ENCODE assay signal across 21 cellular contexts in genomic region chr2:108376774-108377173, GRCh38. TPM values are rescaled to one million over a fixed set of nuclear protein-coding genes. Genes with fewer than 3 reads are reported as not detected.
DNase-seq lines count a peak whose midpoint lies in the region; ATAC-seq and TF ChIP-seq lines count a peak whose summit lies in the region.
"Had no signal": no experiment of that assay in that cellular context is flagged by ENCODE, and none has a peak within 500 bp of the region (broad histone marks: within the 10 kb centered on the region; RNA-seq: fewer than 3 reads in every experiment).

No MANE protein-coding gene starts in this region.

- H3K4me3 Mint-ChIP-seq in brain: peak overlapping the region; percentile 77 to 90 (median 85)
- H3K4me3 Mint-ChIP-seq: activated CD4-positive, alpha-beta memory T cell treated with anti-CD3 and anti-CD28 coated beads for 36 hours; dendritic cell treated with granulocyte-macrophage colony-stimulating factor and Interleukin-4, amounts not matched to agents 40 ng/mL and 50 ng/mL, for 4 days; IgD-negative memory B cell; stimulated activated naive CD8-positive, alpha-beta T cell treated with anti-CD3 and anti-CD28 coated beads, Interleukin-15, Interleukin-2, amounts not matched to agents 100 ng/mL and 50 ng/mL, for 24 hours had no signal

- 0 out of 2 replicates have a peak overlapping the region, but pooled peaks have one; percentile 20 for H2AFZ ChIP-seq in GM23248

- no peaks in the 10 kb centered on the region for H3K27me3 ChIP-seq in GM23248 (replicated peaks; ENCODE audit: insufficient read depth)
- H3K27me3 ChIP-seq in gastrocnemius medialis: no peaks in the 10 kb centered on the region
- H3K27me3 ChIP-seq in dorsolateral prefrontal cortex: no peaks in the 10 kb centered on the region

- H3K4me1 ChIP-seq in GM23248 (ENCODE audit: insufficient read depth) (no peaks in the 10 kb centered on the region), gastrocnemius medialis (no peaks in the 10 kb centered on the region)

- WGBS in GM23248 (ENCODE audit: low coverage in 1 of 2, low lambda C conversion rate in 2 of 2, missing lambda C conversion rate in 2 of 2), 2 experiments: 88 to 96% methylated on average over 4 of the region's 4 CpGs

- H3K9me3 ChIP-seq in GM23248 (ENCODE audit: low read depth): no peaks in the 10 kb centered on the region
- no peaks in the 10 kb centered on the region for H3K9me3 ChIP-seq in gastrocnemius medialis

- no peak for TF ChIP-seq POLR2A in gastrocnemius medialis (IDR thresholded peaks at IDR 0.05)

- no peak overlapping the region for H3K27ac ChIP-seq in GM23248
- peak overlapping the region; percentile 64 to 71 (median 69) for H3K27ac ChIP-seq in gastrocnemius medialis
- H3K27ac ChIP-seq in dorsolateral prefrontal cortex: peak overlapping the region in 26 of 59 donors; percentile 8 to 84 (median 62)
- H3K27ac ChIP-seq: epithelial cell of prostate, HL-60 had no signal

- H4K20me1 ChIP-seq in GM23248 (ENCODE audit: insufficient read depth): no peaks in the 10 kb centered on the region

- no peaks in the 10 kb centered on the region for H3K36me3 ChIP-seq in GM23248 (ENCODE audit: low read depth)
- no peaks in the 10 kb centered on the region for H3K36me3 ChIP-seq in gastrocnemius medialis

- no peaks in the 10 kb centered on the region for H3F3A ChIP-seq in GM23248 (ENCODE audit: insufficient read depth)

- no peak overlapping the region for H3K4me2 ChIP-seq in GM23248 (ENCODE audit: unreplicated experiment)

- H3K27me3 Mint-ChIP-seq in brain: no peaks in the 10 kb centered on the region
- H3K27me3 Mint-ChIP-seq: dendritic cell treated with granulocyte-macrophage colony-stimulating factor and Interleukin-4, amounts not matched to agents 40 ng/mL and 50 ng/mL, for 4 days; stimulated activated naive CD8-positive, alpha-beta T cell treated with anti-CD3 and anti-CD28 coated beads, Interleukin-15, Interleukin-2, amounts not matched to agents 100 ng/mL and 50 ng/mL, for 24 hours had no signal

- no peaks in the 10 kb centered on the region for H3K79me2 ChIP-seq in GM23248 (ENCODE audit: insufficient read depth)

- H3K9me2 ChIP-seq in GM23248 (ENCODE audit: insufficient read depth): no peaks in the 10 kb centered on the region

- H3K4me3 ChIP-seq in GM23248: no peak overlapping the region
- no peak overlapping the region for H3K4me3 ChIP-seq in gastrocnemius medialis
- H3K4me3 ChIP-seq in dorsolateral prefrontal cortex: peak overlapping the region in 7 of 59 donors; percentile 42 to 64 (median 57)

- H3K36me3 Mint-ChIP-seq in brain: peaks cover 11% of the 10 kb centered on the region
- H3K36me3 Mint-ChIP-seq: activated CD4-positive, alpha-beta memory T cell treated with anti-CD3 and anti-CD28 coated beads for 36 hours; CD14-positive monocyte; IgD-negative memory B cell had no signal

- intact Hi-C loops in gastrocnemius medialis (cut with DNase I; ENCODE audit: low total_unique reads) (no loop called here), dorsolateral prefrontal cortex (cut with DNase I) (no loop called here)

- TF ChIP-seq CTCF in brain (conservative IDR thresholded peaks at IDR 0.05): no peak
- no peak for TF ChIP-seq CTCF in gastrocnemius medialis (IDR thresholded peaks at IDR 0.05 in 4 of 5, conservative IDR thresholded peaks at IDR 0.05 in 1 of 5)
- no peak for TF ChIP-seq CTCF in dorsolateral prefrontal cortex (IDR thresholded peaks at IDR 0.05 in 54 of 56, conservative IDR thresholded peaks at IDR 0.05 in 2 of 56; ENCODE audit: low read depth in 1 of 56, partially characterized antibody in 56 of 56)

- H3K4me1 Mint-ChIP-seq in brain: peaks cover 52% of the 10 kb centered on the region
- H3K4me1 Mint-ChIP-seq: IgD-negative memory B cell had no signal

- no peaks in the 10 kb centered on the region for H3K9me3 Mint-ChIP-seq in brain
- H3K9me3 Mint-ChIP-seq: activated CD4-positive, alpha-beta memory T cell treated with anti-CD3 and anti-CD28 coated beads for 36 hours; dendritic cell treated with granulocyte-macrophage colony-stimulating factor and Interleukin-4, amounts not matched to agents 40 ng/mL and 50 ng/mL, for 4 days; IgD-negative memory B cell; stimulated activated naive CD8-positive, alpha-beta T cell treated with anti-CD3 and anti-CD28 coated beads, Interleukin-15, Interleukin-2, amounts not matched to agents 100 ng/mL and 50 ng/mL, for 24 hours had no signal

- ATAC-seq in gastrocnemius medialis: no peak

- H3K9ac ChIP-seq in GM23248: no peak overlapping the region

- H3K27ac Mint-ChIP-seq in brain: peak overlapping the region; percentile 22 to 95 (median 89)
- H3K27ac Mint-ChIP-seq: activated CD4-positive, alpha-beta memory T cell treated with anti-CD3 and anti-CD28 coated beads for 36 hours; dendritic cell treated with granulocyte-macrophage colony-stimulating factor and Interleukin-4, amounts not matched to agents 40 ng/mL and 50 ng/mL, for 4 days; IgD-negative memory B cell; stimulated activated naive CD8-positive, alpha-beta T cell treated with anti-CD3 and anti-CD28 coated beads, Interleukin-15, Interleukin-2, amounts not matched to agents 100 ng/mL and 50 ng/mL, for 24 hours had no signal

- DNase-seq in GM23248 (no peak), medulla oblongata (ENCODE audit: extremely low spot score) (peak; percentile 3), gastrocnemius medialis (no peak), SK-N-DZ (ENCODE audit: low spot score) (no peak), dorsolateral prefrontal cortex (no peak), activated T-cell treated with anti-CD3 and anti-CD28 coated beads for 4 hours (no peak), KBM-7 (no peak)
- DNase-seq: activated CD4-positive, alpha-beta memory T cell treated with anti-CD3 and anti-CD28 coated beads for 36 hours; activated naive CD4-positive, alpha-beta T cell treated with anti-CD3 and anti-CD28 coated beads, Interleukin-2, amount 50 U/mL, for 16 hours; activated T-cell treated with anti-CD3 and anti-CD28 coated beads, Interleukin-2, amount 50 U/mL, for 1 hour; foreskin melanocyte; GF-D8; T-helper 2 cell had no signal

- in situ Hi-C loops in GM23248 (cut with MboI) (no loop called here), gastrocnemius medialis (cut with MboI; ENCODE audit: low sequenced_read_pairs in 4 of 4) (no loop called here), KBM-7 (cut with MboI; ENCODE audit: low pct_unique_long_range_greater_than_20kb, low sequenced_read_pairs) (no loop called here)

RNA-seq across cellular contexts. Expression of gene SULT1C4, which starts 1.0 kb away (rescaled TPM):
- not detected in 2 replicates for total RNA-seq in GM23248 (2014; rRNA removed; shearing (Covaris generic))
- polyA plus RNA-seq in GM23248 (2016; fragmentation: Nextera tagmentation; extraction: Ambion mirVana): not detected in 2 replicates
- 9.2 TPM for polyA plus RNA-seq in brain (ENCODE audit: insufficient read depth, low read depth, low replicate concordance)
- 1 to 10 TPM in 3 of 4 donors, under 1 TPM in 1; 0.61 to 3.3 (median 2.4) TPM for total RNA-seq in gastrocnemius medialis
- 23.0 and 32.2 TPM in 2 replicates for polyA plus RNA-seq in SK-N-DZ (2014; cell fraction: cytosol; rRNA removed)
- polyA plus RNA-seq in SK-N-DZ (2014; cell fraction: nucleus; rRNA removed): 19.2 and 20.3 TPM in 2 replicates
- 10 to 100 TPM in 63 of 120 experiments, 1 to 10 TPM in 57; 3.4 to 23.0 (median 10.3) TPM for total RNA-seq in dorsolateral prefrontal cortex
- total RNA-seq: activated CD4-positive, alpha-beta memory T cell treated with anti-CD3 and anti-CD28 coated beads for 36 hours; SK-MEL-5 had no signal
- polyA plus RNA-seq: CD14-positive monocyte, IgD-negative memory B cell had no signal
